Comparison of ENCODE assay signal across 11 cellular contexts in genomic region chr6:50819906-50820589, GRCh38. TPM values are rescaled to one million over a fixed set of nuclear protein-coding genes. Genes with fewer than 3 reads are reported as not detected.
A peak's percentile ranks its signal among the peaks of the same experiment; 100 is the strongest.
DNase-seq lines count a peak whose midpoint lies in the region; ATAC-seq and TF ChIP-seq lines count a peak whose summit lies in the region.
"Had no signal": no experiment of that assay in that cellular context is flagged by ENCODE, and none has a peak within 500 bp of the region (broad histone marks: within the 10 kb centered on the region; RNA-seq: fewer than 3 reads in every experiment).

No MANE protein-coding gene starts in this region.

- TF ChIP-seq CTCF in KMS-11 (conservative IDR thresholded peaks at IDR 0.05; ENCODE audit: low read depth, low read length), result no peak
- TF ChIP-seq CTCF in glutamatergic neuron (IDR thresholded peaks at IDR 0.05; ENCODE audit: partially characterized antibody, unreplicated experiment), result no peak

- H3K9me3 Mint-ChIP-seq in glutamatergic neuron (ENCODE audit: unreplicated experiment), result peaks cover 20% of the 10 kb centered on the region

- peaks cover 3% of the 10 kb centered on the region for H3K36me3 Mint-ChIP-seq in glutamatergic neuron (ENCODE audit: unreplicated experiment)

- H2AFZ ChIP-seq in KMS-11 (ENCODE audit: low read depth), result peak overlapping the region; percentile 22; the same call in 1 of the 2 replicates

- peaks cover 3% of the 10 kb centered on the region for H3K4me1 Mint-ChIP-seq in glutamatergic neuron (ENCODE audit: low read depth, unreplicated experiment)

- 0 out of 2 replicates have a peak overlapping the region, but pooled peaks have one; percentile 9 for H3K4me2 ChIP-seq in KMS-11

- H3K4me3 Mint-ChIP-seq in glutamatergic neuron (ENCODE audit: unreplicated experiment), result peak overlapping the region; percentile 7

- DNase-seq in glutamatergic neuron (no peak), retina (peak; percentile 75), inferior parietal cortex (ENCODE audit: extremely low spot score) (no peak)
- no peak for DNase-seq in stimulated activated CD4-positive, alpha-beta T cell treated with anti-CD3 and anti-CD28 coated beads, Interleukin-15, amount 100 ng/mL, for 24 hours
- DNase-seq: NCI-H1105 treated with DMSO at 0.1 percent for 48 hours; stimulated activated CD4-positive, alpha-beta T cell treated with anti-CD3 and anti-CD28 coated beads, Interleukin-1b, Interleukin-23, amount 100 ng/mL, for 48 hours had no signal

- H3K4me3 ChIP-seq in KMS-11 (IDR thresholded peaks at IDR 0.05; ENCODE audit: insufficient read depth, low read depth, low read length), result no peak overlapping the region

- no peak overlapping the region for H3K27ac ChIP-seq in KMS-11

- H3K4me1 ChIP-seq in KMS-11 (ENCODE audit: low read depth, poor library complexity, severe bottlenecking), result peaks cover 4% of the 10 kb centered on the region

- no peaks in the 10 kb centered on the region for H4K20me1 ChIP-seq in KMS-11 (ENCODE audit: insufficient read depth)

- H3K9ac ChIP-seq in KMS-11, result no peak overlapping the region

- no peaks in the 10 kb centered on the region for H3K79me2 ChIP-seq in KMS-11 (ENCODE audit: insufficient read depth, low read depth)

- no peaks in the 10 kb centered on the region for H3K36me3 ChIP-seq in KMS-11 (ENCODE audit: insufficient read depth)

- H3K27me3 Mint-ChIP-seq in glutamatergic neuron (ENCODE audit: unreplicated experiment), result peaks cover 48% of the 10 kb centered on the region

- H3K27ac Mint-ChIP-seq in glutamatergic neuron (ENCODE audit: unreplicated experiment), result no peak overlapping the region

- no peaks in the 10 kb centered on the region for H3K27me3 ChIP-seq in KMS-11 (ENCODE audit: insufficient read depth, low read depth)

- ATAC-seq in GM19351 (IDR thresholded peaks at IDR 0.05; ENCODE audit: unreplicated experiment), result peak; percentile 33
- no peak for ATAC-seq in HG02938 (IDR thresholded peaks at IDR 0.05; ENCODE audit: unreplicated experiment)
- no peak for ATAC-seq in GM21529 (IDR thresholded peaks at IDR 0.05; ENCODE audit: unreplicated experiment)

RNA-seq across cellular contexts. Expression of gene TFAP2B, which starts 1.4 kb away (rescaled TPM):
- total RNA-seq in glutamatergic neuron (ENCODE audit: unreplicated experiment), result not detected
- total RNA-seq: G401 had no signal
